Comparison of ENCODE assay signal across 15 cellular contexts in the genomic region with DNA sequence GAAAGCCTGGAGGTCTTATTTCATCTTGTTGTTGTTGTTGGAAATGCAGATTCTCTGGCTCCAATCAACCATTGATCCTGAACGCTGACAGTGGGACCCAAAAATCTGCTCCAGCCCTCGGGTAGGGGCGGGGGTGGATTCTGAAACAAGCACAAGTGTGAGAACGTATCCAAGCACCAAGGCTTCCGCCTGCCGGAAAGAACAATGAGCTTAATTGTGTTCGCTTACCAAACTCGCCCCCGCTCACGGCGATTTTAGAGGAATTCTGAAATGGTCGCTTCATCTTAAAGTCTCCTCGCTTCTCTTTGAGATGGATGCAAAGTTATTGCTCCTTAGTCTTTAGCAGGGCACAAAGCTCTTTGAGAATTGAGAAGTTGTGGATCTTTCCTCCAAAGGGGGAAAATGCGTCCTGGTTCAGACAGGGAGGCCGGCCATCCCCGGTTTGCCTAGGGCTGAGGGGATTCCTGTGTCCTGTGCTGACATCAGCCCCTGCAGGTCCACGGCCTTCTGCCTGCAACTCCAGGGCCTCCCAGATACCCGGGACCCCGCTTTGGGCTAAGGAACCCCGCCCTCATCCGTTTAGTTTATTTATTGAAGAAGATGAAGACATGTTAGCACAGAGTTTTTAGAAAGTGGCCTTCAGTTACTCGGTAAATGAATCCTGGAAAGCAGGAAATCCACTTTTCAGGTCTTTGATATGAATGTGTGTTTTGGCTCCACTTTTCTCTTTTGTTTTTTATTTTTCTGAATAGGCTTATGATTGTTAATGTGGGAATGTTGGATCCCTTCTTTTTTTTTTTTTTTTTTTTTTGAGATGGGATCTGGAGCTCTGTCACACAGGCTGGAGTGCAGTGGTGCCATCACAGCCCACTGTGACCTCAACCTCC.
A peak's percentile ranks its signal among the peaks of the same experiment; 100 is the strongest.
DNase-seq lines count a peak whose midpoint lies in the region; ATAC-seq and TF ChIP-seq lines count a peak whose summit lies in the region.
"Had no signal": no experiment of that assay in that cellular context is flagged by ENCODE, and none has a peak within 500 bp of the region (broad histone marks: within the 10 kb centered on the region; RNA-seq: fewer than 3 reads in every experiment).

No MANE protein-coding gene starts in this region.

- CTCF ChIA-PET in Calu3 (lab: Charles Lee), result interaction anchor here (0.8 to 1.6 kb wide), 3 partner anchors 10 to 79 kb away, joined by 3 to 7 read pairs (median 4); no protein-coding TSS in a partner anchor
- CTCF ChIA-PET in A673 (lab: Charles Lee), result no interaction called here

- TF ChIP-seq CTCF in Calu3 (IDR thresholded peaks at IDR 0.05; ENCODE audit: unreplicated experiment), result no peak
- no peak for TF ChIP-seq CTCF in progenitor cell of endocrine pancreas (IDR thresholded peaks at IDR 0.05; ENCODE audit: unreplicated experiment)
- no peak for TF ChIP-seq CTCF in A673 (conservative IDR thresholded peaks at IDR 0.05; ENCODE audit: low read depth, low read length)

- DNase-seq in Calu3, result peak; percentile 51
- peak in 49 of 61 donors; percentile 10 to 87 (median 49) for DNase-seq in caudate nucleus (lab: John Stamatoyannopoulos, UW)
- DNase-seq in hippocampal formation (lab: John Stamatoyannopoulos, UW), result peak; percentile 36 to 44
- no peak for DNase-seq in progenitor cell of endocrine pancreas (ENCODE audit: low spot score, unreplicated experiment)
- no peak for DNase-seq in NCI-H2029 treated with DMSO at 0.1 percent for 48 hours (lab: John Stamatoyannopoulos, UW)
- no peak for DNase-seq in A673 (ENCODE audit: low spot score)
- DNase-seq in left lobe of liver (ENCODE audit: low spot score), result no peak
- DNase-seq in NCI-H524 treated with DMSO at 0.1 percent for 48 hours (lab: John Stamatoyannopoulos, UW), result no peak
- DNase-seq: activated CD8-positive, alpha-beta memory T cell treated with anti-CD3 and anti-CD28 coated beads for 24 hours; gastrocnemius medialis; MG63; NCI-H526; stimulated activated CD4-positive, alpha-beta T cell treated with anti-CD3 and anti-CD28 coated beads, Interleukin-2, amount 100 ng/mL, for 48 hours had no signal

- no peak for ATAC-seq in left lobe of liver
- ATAC-seq: gastrocnemius medialis, HCT116 had no signal

- no peaks in the 10 kb centered on the region for H3K36me3 ChIP-seq in A673 (ENCODE audit: insufficient read depth, low read length, poor library complexity, severe bottlenecking)
- H3K36me3 ChIP-seq: gastrocnemius medialis, MG63, thoracic aorta had no signal

- H3K4me3 Mint-ChIP-seq in Calu3 (ENCODE audit: low read depth, unreplicated experiment), result peak overlapping the region; percentile 31
- no peak overlapping the region for H3K4me3 Mint-ChIP-seq in progenitor cell of endocrine pancreas (ENCODE audit: low read depth)

- H3K4me1 Mint-ChIP-seq in Calu3 (ENCODE audit: low read depth, unreplicated experiment) (peaks cover 12% of the 10 kb centered on the region), progenitor cell of endocrine pancreas (ENCODE audit: low read depth) (peaks cover 15% of the 10 kb centered on the region)

- BruUV-seq in Calu3 (replicated peaks; lab: Mats Ljungman, UMichigan), result no TSS peak
- no TSS peak for BruUV-seq in A673 (replicated peaks; lab: Mats Ljungman, UMichigan)

- H3K4me1 ChIP-seq in A673 (ENCODE audit: insufficient read depth, low read length, poor library complexity, severe bottlenecking), result no peaks in the 10 kb centered on the region

- H3K27ac Mint-ChIP-seq in Calu3 (ENCODE audit: unreplicated experiment), result peak overlapping the region; percentile 60
- H3K27ac Mint-ChIP-seq in progenitor cell of endocrine pancreas, result peak overlapping the region; percentile 52

- H3K9me3 Mint-ChIP-seq in Calu3 (ENCODE audit: low read depth, unreplicated experiment) (no peaks in the 10 kb centered on the region), progenitor cell of endocrine pancreas (ENCODE audit: low read depth) (no peaks in the 10 kb centered on the region)

- H3K27me3 ChIP-seq in A673 (replicated peaks; ENCODE audit: insufficient read depth, low read depth, low read length, poor library complexity), result no peaks in the 10 kb centered on the region
- H3K27me3 ChIP-seq: gastrocnemius medialis, MG63 had no signal

- POLR2A ChIA-PET in A673 (lab: Charles Lee; ENCODE audit: low non-redundant PET), result no interaction called here

- H3K36me3 Mint-ChIP-seq in Calu3 (ENCODE audit: insufficient read depth, unreplicated experiment) (no peaks in the 10 kb centered on the region), progenitor cell of endocrine pancreas (ENCODE audit: insufficient read depth) (peaks cover 17% of the 10 kb centered on the region)

- H3K27ac ChIP-seq in caudate nucleus (ENCODE audit: low read depth, low read length) (peak overlapping the region; percentile 58), A673 (ENCODE audit: low read depth, low read length, poor library complexity, severe bottlenecking) (no peak overlapping the region)
- H3K27ac ChIP-seq: gastrocnemius medialis, thoracic aorta had no signal

- H3K27me3 Mint-ChIP-seq in Calu3 (ENCODE audit: unreplicated experiment) (no peaks in the 10 kb centered on the region), progenitor cell of endocrine pancreas (peaks cover 9% of the 10 kb centered on the region)

- no peak overlapping the region for H3K4me3 ChIP-seq in A673 (ENCODE audit: low read depth, low read length, poor library complexity, severe bottlenecking)
- H3K4me3 ChIP-seq: gastrocnemius medialis, MG63, thoracic aorta had no signal

- H3K9me3 ChIP-seq in A673 (ENCODE audit: low read depth, low read length, poor library complexity, severe bottlenecking), result no peaks in the 10 kb centered on the region
- H3K9me3 ChIP-seq: gastrocnemius medialis, MG63, thoracic aorta had no signal

- intact Hi-C loops in Calu3 (cut with micrococcal nuclease; ENCODE audit: unreplicated experiment), result no loop called here
- intact Hi-C loops in A673 (cut with micrococcal nuclease; ENCODE audit: unreplicated experiment), result no loop called here

Comparison
In these comparisons a context has a peak if more than half of its experiments do, and no peak if none do; other contexts are left out.
1. DNase-seq: peak in Calu3 (single experiment), caudate nucleus (49 of 61) and hippocampal formation (2 of 2); none in progenitor cell of endocrine pancreas (single experiment), NCI-H2029 treated with DMSO at 0.1 percent for 48 hours (single experiment), A673 (single experiment), left lobe of liver (single experiment) and NCI-H524 treated with DMSO at 0.1 percent for 48 hours (single experiment).